ENCODE assay signal across 8 cellular contexts in genomic region chr1:59316497-59317128, GRCh38. TPM values are rescaled to one million over a fixed set of nuclear protein-coding genes. Genes with fewer than 3 reads are reported as not detected.
DNase-seq lines count a peak whose midpoint lies in the region; ATAC-seq and TF ChIP-seq lines count a peak whose summit lies in the region.

No MANE protein-coding gene starts in this region.

- no peaks in the 10 kb centered on the region for H3K9me3 Mint-ChIP-seq in immature natural killer cell
- H3K9me3 Mint-ChIP-seq in stimulated activated naive CD8-positive, alpha-beta T cell treated with anti-CD3 and anti-CD28 coated beads, Interleukin-15, amount 100 ng/mL, for 72 hours, result peaks cover 5 to 15% of the 10 kb centered on the region in 2 donors
- peaks cover 8% of the 10 kb centered on the region for H3K9me3 Mint-ChIP-seq in activated CD4-positive, alpha-beta T cell treated with anti-CD3 and anti-CD28 coated beads, Interleukin-2, amount 10 ng/mL, durations not matched to agents 7 days and 5 days

- H3K9me3 ChIP-seq in PC-3 (ENCODE audit: low read length), result no peaks in the 10 kb centered on the region
- no peaks in the 10 kb centered on the region for H3K9me3 ChIP-seq in Peyer's patch

- no peaks in the 10 kb centered on the region for H3F3A ChIP-seq in PC-3 (ENCODE audit: low read length, unreplicated experiment)

- POLR2A ChIA-PET in PC-3 (lab: Charles Lee; ENCODE audit: unreplicated experiment), result interaction anchor here (0.6 kb wide), 1 partner anchor 128 kb away, joined by 3 read pairs; no protein-coding TSS in a partner anchor
- POLR2A ChIA-PET in activated CD4-positive, alpha-beta T cell treated with anti-CD3 and anti-CD28 coated beads, Interleukin-2, amount 10 ng/mL, durations not matched to agents 7 days and 5 days (lab: Charles Lee), result interaction anchor here (1.3 kb wide), 1 partner anchor 20 kb away, joined by 3 read pairs; no protein-coding TSS in a partner anchor

- H3K9ac ChIP-seq in PC-3 (ENCODE audit: low read length), result no peak overlapping the region

- H3K27ac ChIP-seq in PC-3 (ENCODE audit: low read length), result no peak overlapping the region
- H3K27ac ChIP-seq in Peyer's patch, result peak overlapping the region in 2 of 4 donors; percentile 47 to 56

- CTCF ChIA-PET in PC-3 (lab: Charles Lee), result no interaction called here
- CTCF ChIA-PET in activated CD4-positive, alpha-beta T cell treated with anti-CD3 and anti-CD28 coated beads, Interleukin-2, amount 10 ng/mL, durations not matched to agents 7 days and 5 days (lab: Charles Lee), result interaction anchor here (1.0 kb wide), 1 partner anchor 9 kb away, joined by 3 read pairs; no protein-coding TSS in a partner anchor

- H3K79me2 ChIP-seq in PC-3 (ENCODE audit: low read length), result no peaks in the 10 kb centered on the region

- DNase-seq in PC-3 (no peak), immature natural killer cell (peak; percentile 50 to 68 (median 64)), activated gamma-delta T cell (lab: John Stamatoyannopoulos, UW) (no peak), Peyer's patch (no peak)
- DNase-seq in stimulated activated naive CD8-positive, alpha-beta T cell treated with anti-CD3 and anti-CD28 coated beads, Interleukin-15, amount 100 ng/mL, for 72 hours, result no peak
- DNase-seq in activated CD4-positive, alpha-beta T cell treated with anti-CD3 and anti-CD28 coated beads, Interleukin-2, amount 10 ng/mL, durations not matched to agents 7 days and 5 days, result no peak

- H3K27me3 ChIP-seq in PC-3 (ENCODE audit: low read length) (no peaks in the 10 kb centered on the region), Peyer's patch (no peaks in the 10 kb centered on the region)

- ATAC-seq in GM19463 (IDR thresholded peaks at IDR 0.05; ENCODE audit: unreplicated experiment) (peak; percentile 89), PC-3 (peak; percentile 72), GM18502 (IDR thresholded peaks at IDR 0.05; ENCODE audit: poor library complexity, unreplicated experiment) (no peak)
- ATAC-seq in stimulated activated naive CD8-positive, alpha-beta T cell treated with anti-CD3 and anti-CD28 coated beads, Interleukin-15, amount 100 ng/mL, for 72 hours, result peak; percentile 37

- no peaks in the 10 kb centered on the region for H3K36me3 ChIP-seq in PC-3 (ENCODE audit: low read depth, low read length)
- no peaks in the 10 kb centered on the region for H3K36me3 ChIP-seq in Peyer's patch

- H3K4me2 ChIP-seq in PC-3 (ENCODE audit: low read length), result no peak overlapping the region

- no peak overlapping the region for H3K4me3 ChIP-seq in PC-3 (ENCODE audit: low read length)
- peak overlapping the region in 1 of 4 donors; percentile 17 for H3K4me3 ChIP-seq in Peyer's patch

- TF ChIP-seq CTCF in PC-3 (conservative IDR thresholded peaks at IDR 0.05; ENCODE audit: low read depth, low read length), result no peak
- TF ChIP-seq CTCF in Peyer's patch (IDR thresholded peaks at IDR 0.05), result no peak

- peak overlapping the region; percentile 82 to 88 (median 83) for H3K4me3 Mint-ChIP-seq in immature natural killer cell
- peak overlapping the region in 1 of 2 donors; percentile 27 for H3K4me3 Mint-ChIP-seq in stimulated activated naive CD8-positive, alpha-beta T cell treated with anti-CD3 and anti-CD28 coated beads, Interleukin-15, amount 100 ng/mL, for 72 hours
- H3K4me3 Mint-ChIP-seq in activated CD4-positive, alpha-beta T cell treated with anti-CD3 and anti-CD28 coated beads, Interleukin-2, amount 10 ng/mL, durations not matched to agents 7 days and 5 days, result no peak overlapping the region

- BruUV-seq in PC-3 (replicated peaks; lab: Mats Ljungman, UMichigan), result no TSS peak

- H2AFZ ChIP-seq in PC-3 (ENCODE audit: low read length), result no peak overlapping the region

- peak overlapping the region; percentile 72 to 86 (median 83) for H3K27ac Mint-ChIP-seq in immature natural killer cell
- no peak overlapping the region for H3K27ac Mint-ChIP-seq in stimulated activated naive CD8-positive, alpha-beta T cell treated with anti-CD3 and anti-CD28 coated beads, Interleukin-15, amount 100 ng/mL, for 72 hours
- no peak overlapping the region for H3K27ac Mint-ChIP-seq in activated CD4-positive, alpha-beta T cell treated with anti-CD3 and anti-CD28 coated beads, Interleukin-2, amount 10 ng/mL, durations not matched to agents 7 days and 5 days

- H3K4me1 ChIP-seq in PC-3 (ENCODE audit: insufficient read depth, low read length) (no peaks in the 10 kb centered on the region), Peyer's patch (peaks cover 0 to 23% (median 0%) of the 10 kb centered on the region in 4 donors)

- peaks cover 0 to 3% (median under 1%) of the 10 kb centered on the region in 3 donors for H3K27me3 Mint-ChIP-seq in immature natural killer cell (ENCODE audit: low read depth in 3 of 3)
- no peaks in the 10 kb centered on the region for H3K27me3 Mint-ChIP-seq in stimulated activated naive CD8-positive, alpha-beta T cell treated with anti-CD3 and anti-CD28 coated beads, Interleukin-15, amount 100 ng/mL, for 72 hours
- no peaks in the 10 kb centered on the region for H3K27me3 Mint-ChIP-seq in activated CD4-positive, alpha-beta T cell treated with anti-CD3 and anti-CD28 coated beads, Interleukin-2, amount 10 ng/mL, durations not matched to agents 7 days and 5 days

- peaks cover 1 to 5% (median 1%) of the 10 kb centered on the region in 3 donors for H3K36me3 Mint-ChIP-seq in immature natural killer cell
- peaks cover 6% of the 10 kb centered on the region for H3K36me3 Mint-ChIP-seq in activated CD4-positive, alpha-beta T cell treated with anti-CD3 and anti-CD28 coated beads, Interleukin-2, amount 10 ng/mL, durations not matched to agents 7 days and 5 days (ENCODE audit: low read depth)

- intact Hi-C loops in PC-3 (cut with micrococcal nuclease), result no loop called here

- no peaks in the 10 kb centered on the region for H3K9me2 ChIP-seq in PC-3 (replicated peaks; ENCODE audit: low read length)

- no peaks in the 10 kb centered on the region for H4K20me1 ChIP-seq in PC-3 (ENCODE audit: low read length)

- H3K4me1 Mint-ChIP-seq in immature natural killer cell, result peaks cover 58 to 70% of the 10 kb centered on the region in 2 donors
- H3K4me1 Mint-ChIP-seq in stimulated activated naive CD8-positive, alpha-beta T cell treated with anti-CD3 and anti-CD28 coated beads, Interleukin-15, amount 100 ng/mL, for 72 hours, result peaks cover 42% of the 10 kb centered on the region
- H3K4me1 Mint-ChIP-seq in activated CD4-positive, alpha-beta T cell treated with anti-CD3 and anti-CD28 coated beads, Interleukin-2, amount 10 ng/mL, durations not matched to agents 7 days and 5 days, result peaks cover 19% of the 10 kb centered on the region

- TF ChIP-seq POLR2A in Peyer's patch (IDR thresholded peaks at IDR 0.05), result no peak

RNA-seq across cellular contexts. Expression of gene FGGY, which starts 19.7 kb away (rescaled TPM):
- 7.4 and 10.1 TPM in 2 replicates for total RNA-seq in PC-3 (2014; rRNA removed)
- polyA plus RNA-seq in immature natural killer cell, result 1 to 10 TPM; 4.0 to 8.4 (median 5.1) TPM
- total RNA-seq in activated CD4-positive, alpha-beta T cell treated with anti-CD3 and anti-CD28 coated beads, Interleukin-2, amount 10 ng/mL, durations not matched to agents 7 days and 5 days, result 1 to 10 TPM; 3.3 to 5.5 TPM
- 100 to 1,000 TPM in 1 of 4 donors, 10 to 100 TPM in 3; 18.9 to 102 (median 33.6) TPM for total RNA-seq in Peyer's patch

Comparison
In these comparisons a context has a peak if more than half of its experiments do, and no peak if none do; other contexts are left out.
1. DNase-seq: peak in immature natural killer cell (3 of 3); none in PC-3 (single experiment), stimulated activated naive CD8-positive, alpha-beta T cell treated with anti-CD3 and anti-CD28 coated beads, Interleukin-15, amount 100 ng/mL, for 72 hours (0 of 2), activated gamma-delta T cell (single experiment), activated CD4-positive, alpha-beta T cell treated with anti-CD3 and anti-CD28 coated beads, Interleukin-2, amount 10 ng/mL, durations not matched to agents 7 days and 5 days (single experiment) and Peyer's patch (0 of 3).
2. H3K27ac Mint-ChIP-seq: peak in immature natural killer cell (6 of 6); none in stimulated activated naive CD8-positive, alpha-beta T cell treated with anti-CD3 and anti-CD28 coated beads, Interleukin-15, amount 100 ng/mL, for 72 hours (0 of 2) and activated CD4-positive, alpha-beta T cell treated with anti-CD3 and anti-CD28 coated beads, Interleukin-2, amount 10 ng/mL, durations not matched to agents 7 days and 5 days (single experiment).